ENCODE assay signal across 18 cellular contexts in the genomic region with DNA sequence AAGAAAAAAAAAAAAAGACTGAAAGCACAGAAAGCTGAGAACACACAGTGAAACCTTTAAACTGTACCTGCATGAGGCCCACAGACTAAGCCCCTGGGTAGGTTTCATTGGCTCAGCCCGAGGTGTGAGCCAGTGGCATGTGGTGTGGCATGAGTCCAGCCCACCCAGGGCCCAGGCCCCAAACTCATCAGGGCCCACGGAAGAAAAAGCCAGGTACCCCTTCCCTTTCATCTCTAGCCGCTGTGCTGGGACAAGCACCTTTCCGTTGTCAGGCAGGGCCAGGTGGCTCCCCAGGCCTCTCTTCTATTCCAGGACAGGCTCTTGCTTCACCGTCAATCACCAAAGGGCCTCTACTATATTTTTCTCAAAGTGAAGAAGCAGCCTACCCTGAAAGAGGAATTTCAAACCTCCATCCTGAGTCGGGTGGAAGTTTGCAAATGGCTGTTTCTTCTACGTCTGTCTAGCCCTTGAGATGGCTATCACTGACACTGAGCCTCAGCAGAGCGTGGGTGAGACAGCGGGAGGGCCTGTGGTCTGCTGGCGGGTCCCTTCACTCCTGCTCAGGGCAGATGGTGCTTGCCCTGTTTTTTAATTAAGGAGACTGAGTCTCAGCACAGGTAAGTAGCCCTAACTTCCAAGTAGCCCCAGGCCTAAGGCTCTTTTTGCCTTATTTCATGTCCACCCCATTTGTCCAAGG. TPM values are rescaled to one million over a fixed set of nuclear protein-coding genes. Genes with fewer than 3 reads are reported as not detected.
DNase-seq lines count a peak whose midpoint lies in the region; FAIRE-seq and TF ChIP-seq lines count a peak whose summit lies in the region.
"Had no signal": no experiment of that assay in that cellular context is flagged by ENCODE, and none has a peak within 500 bp of the region (broad histone marks: within the 10 kb centered on the region; RNA-seq: fewer than 3 reads in every experiment).

No MANE protein-coding gene starts in this region.

- H3K9ac ChIP-seq in neural progenitor cell: no peak overlapping the region

- H2AFZ ChIP-seq in neural progenitor cell (replicated peaks): no peak overlapping the region

- no peaks in the 10 kb centered on the region for H3K9me3 ChIP-seq in BE2C
- no peaks in the 10 kb centered on the region for H3K9me3 ChIP-seq in neural progenitor cell (ENCODE audit: low read depth)
- no peaks in the 10 kb centered on the region for H3K9me3 ChIP-seq in small intestine (ENCODE audit: control insufficient read depth, low read depth)
- H3K9me3 ChIP-seq: right atrium auricular region, SJSA1 had no signal

- DNase-seq in BE2C: peak; percentile 44
- peak; percentile 21 for DNase-seq in GM20000 (ENCODE audit: low spot score)
- DNase-seq in neural progenitor cell (ENCODE audit: low spot score): no peak
- no peak for DNase-seq in inferior parietal cortex (ENCODE audit: extremely low spot score)
- DNase-seq in C1 segment of cervical spinal cord (lab: John Stamatoyannopoulos, UW): no peak
- DNase-seq in small intestine: no peak
- DNase-seq in RKO (ENCODE audit: low spot score): no peak
- DNase-seq: activated CD4-positive, alpha-beta T cell treated with anti-CD3 and anti-CD28 coated beads, Interleukin-2, amount 50 U/mL, for 1 hour; amniotic stem cell; DMS53; NCI-H1105 treated with DMSO at 0.1 percent for 48 hours; stimulated activated CD4-positive, alpha-beta T cell treated with anti-CD3 and anti-CD28 coated beads, Interleukin-4, amount 100 ng/mL, for 1 hour had no signal

- no peaks in the 10 kb centered on the region for H3K9me3 Mint-ChIP-seq in brain
- H3K9me3 Mint-ChIP-seq in neural progenitor cell: no peaks in the 10 kb centered on the region

- H3K36me3 ChIP-seq in BE2C (peaks cover 4% of the 10 kb centered on the region), neural progenitor cell (no peaks in the 10 kb centered on the region), small intestine (ENCODE audit: control insufficient read depth in 2 of 2, insufficient read depth in 2 of 2, low read length in 2 of 2) (peaks cover 7% of the 10 kb centered on the region in 2 donors)

- no peaks in the 10 kb centered on the region for H3F3A ChIP-seq in neural progenitor cell (ENCODE audit: low read depth)

- H3K36me3 Mint-ChIP-seq in brain (peaks cover 17% of the 10 kb centered on the region), neural progenitor cell (peaks cover 4% of the 10 kb centered on the region)

- H3K4me1 ChIP-seq in BE2C (peaks cover 5% of the 10 kb centered on the region; the same call in 1 of the 2 replicates), neural progenitor cell (peaks cover 5% of the 10 kb centered on the region), small intestine (ENCODE audit: control insufficient read depth in 2 of 2, insufficient read depth in 1 of 2, low read depth in 1 of 2, low read length in 1 of 2) (no peaks in the 10 kb centered on the region)

- no peak overlapping the region for H3K4me3 ChIP-seq in BE2C (ENCODE audit: low read depth, low read length)
- no peak overlapping the region for H3K4me3 ChIP-seq in neural progenitor cell
- H3K4me3 ChIP-seq in small intestine (ENCODE audit: low read depth in 1 of 2, low read length in 2 of 2): no peak overlapping the region
- H3K4me3 ChIP-seq: right atrium auricular region, SJSA1 had no signal

- H3K27me3 ChIP-seq in BE2C (no peaks in the 10 kb centered on the region), neural progenitor cell (no peaks in the 10 kb centered on the region), small intestine (ENCODE audit: control insufficient read depth in 2 of 2, insufficient read depth in 2 of 2, low read length in 2 of 2) (no peaks in the 10 kb centered on the region)
- H3K27me3 ChIP-seq: right atrium auricular region, SJSA1 had no signal

- H3K27me3 Mint-ChIP-seq in brain (peaks cover 6% of the 10 kb centered on the region), neural progenitor cell (ENCODE audit: insufficient read depth, low read depth) (peaks cover 9% of the 10 kb centered on the region)

- TF ChIP-seq CTCF in BE2C (IDR thresholded peaks at IDR 0.05; ENCODE audit: low read depth, low read length): no peak
- no peak for TF ChIP-seq CTCF in GM20000 (IDR thresholded peaks at IDR 0.05; ENCODE audit: extremely low read depth, missing control alignments)
- TF ChIP-seq CTCF in brain (conservative IDR thresholded peaks at IDR 0.05): no peak
- TF ChIP-seq CTCF in neural progenitor cell (IDR thresholded peaks at IDR 0.05): no peak

- WGBS in small intestine, 3 donors: 76 to 84% (median 83%) methylated on average over 10 of the region's 10 CpGs

- no peaks in the 10 kb centered on the region for H3K79me2 ChIP-seq in neural progenitor cell (ENCODE audit: low read depth)

- H3K4me1 Mint-ChIP-seq in brain (peaks cover 41% of the 10 kb centered on the region), neural progenitor cell (peaks cover 4% of the 10 kb centered on the region)

- H3K27ac Mint-ChIP-seq in brain: peak overlapping the region in 3 of 5 experiments; percentile 79 to 95 (median 90)
- no peak overlapping the region for H3K27ac Mint-ChIP-seq in neural progenitor cell

- no peaks in the 10 kb centered on the region for H4K20me1 ChIP-seq in neural progenitor cell (ENCODE audit: low read depth)

- no peak overlapping the region for H3K4me2 ChIP-seq in neural progenitor cell

- FAIRE-seq in small intestine (lab: Jason Lieb, UNC): no peak
- FAIRE-seq: H1 had no signal

- H3K27ac ChIP-seq in neural progenitor cell (no peak overlapping the region), small intestine (ENCODE audit: low read depth in 1 of 2, low read length in 1 of 2) (no peak overlapping the region)
- H3K27ac ChIP-seq: SJSA1 had no signal

- H3K4me3 Mint-ChIP-seq in brain: no peak overlapping the region
- peak overlapping the region; percentile 46 for H3K4me3 Mint-ChIP-seq in neural progenitor cell

RNA-seq across cellular contexts. Expression of a gene that starts 8.6 kb away (rescaled TPM):
- polyA plus RNA-seq in BE2C (2012; ENCODE audit: insufficient read depth, insufficient read length, low read depth): 106 TPM
- 152 TPM for polyA plus RNA-seq in brain (ENCODE audit: insufficient read depth, low read depth, low replicate concordance)
- total RNA-seq in neural progenitor cell (ENCODE audit: low replicate concordance): 35.0 and 37.0 TPM in 2 replicates
- polyA plus RNA-seq in small intestine: 10 to 100 TPM; 54.3 to 65.8 (median 61.1) TPM

RNA-seq across cellular contexts. Expression of a gene that starts 21.5 kb away (rescaled TPM):
- 290 TPM for polyA plus RNA-seq in BE2C (2012; ENCODE audit: insufficient read depth, insufficient read length, low read depth)
- 145 TPM for polyA plus RNA-seq in brain (ENCODE audit: insufficient read depth, low read depth, low replicate concordance)
- total RNA-seq in neural progenitor cell (ENCODE audit: low replicate concordance): 0.60 and 4.2 TPM in 2 replicates
- 1 to 10 TPM in 2 of 3 donors, not detected in 1; 1.6 to 9.4 TPM for polyA plus RNA-seq in small intestine
- total RNA-seq: dermis microvascular lymphatic vessel endothelial cell had no signal

RNA-seq across cellular contexts. Expression of a gene that starts 34.0 kb away (rescaled TPM):
- polyA plus RNA-seq in BE2C (2012; ENCODE audit: insufficient read depth, insufficient read length, low read depth): 24.7 TPM
- polyA plus RNA-seq in brain (ENCODE audit: insufficient read depth, low read depth, low replicate concordance) (116 TPM), small intestine (10 to 100 TPM; 42.2 to 62.0 (median 57.5) TPM)
- 0.56 TPM in 1 of 2 replicates, not detected in the other for total RNA-seq in neural progenitor cell (ENCODE audit: low replicate concordance)

RNA-seq across cellular contexts. Expression of a gene that starts 34.7 kb away (rescaled TPM):
- polyA plus RNA-seq in BE2C (2012; ENCODE audit: insufficient read depth, insufficient read length, low read depth): 0.37 TPM
- polyA plus RNA-seq in brain (ENCODE audit: insufficient read depth, low read depth, low replicate concordance) (not detected), small intestine (under 1 TPM in 2 of 3 donors, not detected in 1; 0.06 to 0.67 TPM)
- total RNA-seq in neural progenitor cell (ENCODE audit: low replicate concordance): not detected in 2 replicates
- total RNA-seq: dermis microvascular lymphatic vessel endothelial cell, right atrium auricular region, SJSA1, urinary bladder had no signal
- polyA plus RNA-seq: urinary bladder had no signal

RNA-seq across cellular contexts. Expression of a gene that starts 42.4 kb away (rescaled TPM):
- polyA plus RNA-seq in BE2C (2012; ENCODE audit: insufficient read depth, insufficient read length, low read depth): 130 TPM
- polyA plus RNA-seq in brain (ENCODE audit: insufficient read depth, low read depth, low replicate concordance) (41.2 TPM), small intestine (10 to 100 TPM; 31.1 to 53.4 (median 44.5) TPM)
- total RNA-seq in neural progenitor cell (ENCODE audit: low replicate concordance): 19.9 and 26.8 TPM in 2 replicates

Comparison
In these comparisons a context has a peak if more than half of its experiments do, and no peak if none do; other contexts are left out.
1. DNase-seq: peak in BE2C (single experiment) and GM20000 (single experiment); none in neural progenitor cell (single experiment), inferior parietal cortex (single experiment), C1 segment of cervical spinal cord (0 of 14), small intestine (single experiment) and RKO (single experiment).
2. RNA of a gene that starts 21.5 kb away (polyA plus RNA-seq): 145 TPM in brain (single experiment); 1.6 to 9.4 TPM in small intestine; every median in the first group is over 10 times any median in the second.